19 cellular contexts compared by ENCODE assay signal in the genomic region with DNA sequence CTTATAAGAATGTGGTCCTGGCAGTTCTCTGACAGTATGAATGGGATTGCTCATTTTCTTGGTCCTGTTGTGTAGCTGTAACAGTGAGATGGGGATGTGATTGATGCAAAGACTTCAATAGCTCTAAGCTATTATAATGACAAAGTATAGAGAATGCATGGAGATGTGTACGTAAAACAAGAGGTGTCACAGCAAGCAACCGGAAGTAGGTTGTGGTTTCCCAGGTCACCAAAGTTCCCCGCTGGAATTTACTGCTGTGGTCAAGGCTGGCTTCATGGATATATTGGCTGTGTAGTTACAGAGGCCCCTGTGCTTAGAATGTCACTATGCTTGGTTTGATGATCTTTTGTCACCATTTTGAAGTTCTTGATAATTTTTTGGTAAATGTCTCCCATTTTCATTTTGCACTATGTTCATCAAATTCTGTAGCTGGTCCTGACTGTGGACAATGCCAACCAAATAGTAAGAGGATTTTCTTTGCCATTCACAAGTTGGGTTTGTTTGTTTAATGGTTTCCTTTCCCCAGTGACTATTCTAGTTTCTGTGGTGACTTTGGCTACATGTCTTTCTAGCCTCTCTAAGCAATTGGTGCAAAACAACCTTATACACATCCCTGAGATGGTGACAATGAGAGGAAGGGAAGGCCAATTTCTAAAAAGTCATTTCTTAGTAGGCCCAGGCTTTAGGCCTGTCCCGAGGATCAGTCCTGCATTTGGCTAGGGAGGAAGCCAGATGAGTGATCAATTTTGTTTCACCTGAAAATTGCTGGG. TPM values are rescaled to one million over a fixed set of nuclear protein-coding genes. Genes with fewer than 3 reads are reported as not detected.
DNase-seq lines count a peak whose midpoint lies in the region; ATAC-seq, FAIRE-seq and TF ChIP-seq lines count a peak whose summit lies in the region.
"Had no signal": no experiment of that assay in that cellular context is flagged by ENCODE, and none has a peak within 500 bp of the region (broad histone marks: within the 10 kb centered on the region; RNA-seq: fewer than 3 reads in every experiment).

No MANE protein-coding gene starts in this region.

- no peak overlapping the region for H3K4me3 ChIP-seq in PC-3 (ENCODE audit: low read length)
- no peak overlapping the region for H3K4me3 ChIP-seq in brain microvascular endothelial cell (ENCODE audit: low read depth, low read length)
- no peak overlapping the region for H3K4me3 ChIP-seq in BE2C (ENCODE audit: low read depth, low read length)
- H3K4me3 ChIP-seq: BLaER1, PC-9, psoas muscle, testis had no signal

- no peak overlapping the region for H3K27ac ChIP-seq in PC-3 (ENCODE audit: low read length)
- no peak overlapping the region for H3K27ac ChIP-seq in brain microvascular endothelial cell
- H3K27ac ChIP-seq: BLaER1, PC-9, psoas muscle, testis had no signal

- no peak overlapping the region for H3K9ac ChIP-seq in PC-3 (ENCODE audit: low read length)
- H3K9ac ChIP-seq: BLaER1 had no signal

- H3K4me1 ChIP-seq in PC-3 (ENCODE audit: insufficient read depth, low read length), result peaks cover 16% of the 10 kb centered on the region
- peaks cover 8% of the 10 kb centered on the region for H3K4me1 ChIP-seq in BE2C
- H3K4me1 ChIP-seq: BLaER1, psoas muscle had no signal

- H3K4me2 ChIP-seq in PC-3 (ENCODE audit: low read length), result no peak overlapping the region
- H3K4me2 ChIP-seq: BLaER1, PC-9 had no signal

- H3K27me3 ChIP-seq in PC-3 (ENCODE audit: low read length) (no peaks in the 10 kb centered on the region), brain microvascular endothelial cell (replicated peaks) (no peaks in the 10 kb centered on the region), BE2C (no peaks in the 10 kb centered on the region)
- H3K27me3 ChIP-seq: BLaER1, testis had no signal

- no peaks in the 10 kb centered on the region for H3F3A ChIP-seq in PC-3 (ENCODE audit: low read length, unreplicated experiment)

- ATAC-seq in GM21390 (IDR thresholded peaks at IDR 0.05; ENCODE audit: unreplicated experiment) (peak; percentile 53), PC-3 (no peak), Right ventricle myocardium superior (ENCODE audit: poor library complexity) (no peak), left lobe of liver (no peak)
- ATAC-seq: naive thymus-derived CD4-positive, alpha-beta T cell; psoas muscle; WTC11 had no signal

- POLR2A ChIA-PET in PC-3 (lab: Charles Lee; ENCODE audit: unreplicated experiment), result interaction anchor here (0.7 kb wide), 1 partner anchor 35 kb away, joined by 3 read pairs; no protein-coding TSS in a partner anchor

- H3K79me2 ChIP-seq in PC-3 (ENCODE audit: low read length), result no peaks in the 10 kb centered on the region

- H3K36me3 ChIP-seq in PC-3 (ENCODE audit: low read depth, low read length) (no peaks in the 10 kb centered on the region), brain microvascular endothelial cell (replicated peaks) (no peaks in the 10 kb centered on the region), BE2C (no peaks in the 10 kb centered on the region)
- H3K36me3 ChIP-seq: BLaER1 had no signal

- DNase-seq in GM12891 (ENCODE audit: insufficient read length, low spot score) (no peak), PC-3 (peak; percentile 54), brain microvascular endothelial cell (peak; percentile 27), GF-D8 (lab: John Stamatoyannopoulos, UW) (no peak), Right ventricle myocardium superior (no peak), left lobe of liver (ENCODE audit: low spot score) (no peak), BE2C (no peak)
- DNase-seq: activated T-cell treated with anti-CD3 and anti-CD28 coated beads, Interleukin-2, amount 50 U/mL, for 1 hour; naive thymus-derived CD4-positive, alpha-beta T cell; NCI-H146; NCI-H446 treated with DMSO at 0.1 percent for 48 hours; PC-9; psoas muscle; stimulated activated CD4-positive, alpha-beta T cell treated with anti-CD3 and anti-CD28 coated beads, Interleukin-15, amount 100 ng/mL, for 24 hours; SW 1271; testis had no signal

- intact Hi-C loops in PC-3 (cut with micrococcal nuclease) (loop anchor here (10.0 kb wide), 1 partner anchor 209 kb away; no protein-coding TSS in a partner anchor), Right ventricle myocardium superior (cut with DNase I) (no loop called here)

- H4K20me1 ChIP-seq in PC-3 (ENCODE audit: low read length), result no peaks in the 10 kb centered on the region
- H4K20me1 ChIP-seq: BLaER1 had no signal

- CTCF ChIA-PET in PC-3 (lab: Charles Lee), result no interaction called here

- H2AFZ ChIP-seq in PC-3 (ENCODE audit: low read length), result no peak overlapping the region
- H2AFZ ChIP-seq: PC-9 had no signal

- H3K9me2 ChIP-seq in PC-3 (replicated peaks; ENCODE audit: low read length), result no peaks in the 10 kb centered on the region

- peak; percentile 65 for FAIRE-seq in GM12891 (lab: Jason Lieb, UNC)

- no peak for TF ChIP-seq CTCF in PC-3 (conservative IDR thresholded peaks at IDR 0.05; ENCODE audit: low read depth, low read length)
- no peak for TF ChIP-seq CTCF in brain microvascular endothelial cell (IDR thresholded peaks at IDR 0.05; ENCODE audit: low read depth, low read length, missing control alignments)
- no peak for TF ChIP-seq CTCF in BE2C (IDR thresholded peaks at IDR 0.05; ENCODE audit: low read depth, low read length)

- no peak for TF ChIP-seq POLR2A in GM12891 (IDR thresholded peaks at IDR 0.05; ENCODE audit: low read depth, low read length)

- H3K9me3 ChIP-seq in PC-3 (ENCODE audit: low read length), result no peaks in the 10 kb centered on the region
- no peaks in the 10 kb centered on the region for H3K9me3 ChIP-seq in BE2C
- H3K9me3 ChIP-seq: BLaER1, psoas muscle, testis had no signal

- in situ Hi-C loops in brain microvascular endothelial cell (cut with HindIII; ENCODE audit: low pct_ligation_motif_present, low sequenced_read_pairs), result no loop called here

- no TSS peak for BruUV-seq in PC-3 (replicated peaks; lab: Mats Ljungman, UMichigan)

TF ChIP-seq in GM12891, 5 proteins besides CTCF, POLR2A, EP300 and RAD21:
- TF ChIP-seq POLR2AphosphoS5 (IDR thresholded peaks at IDR 0.05; ENCODE audit: low read depth, low read length), result no peak
- no peak for TF ChIP-seq SPI1 (IDR thresholded peaks at IDR 0.05; ENCODE audit: low read depth, low read length)
- TF ChIP-seq PAX5 (IDR thresholded peaks at IDR 0.05; ENCODE audit: insufficient read depth, low read length, severe bottlenecking), result no peak
- TF ChIP-seq POU2F2 (IDR thresholded peaks at IDR 0.05; ENCODE audit: low read depth, low read length), result no peak
- no peak for TF ChIP-seq TAF1 (IDR thresholded peaks at IDR 0.05; ENCODE audit: low read depth, low read length)
TF ChIP-seq in GM12891: peak in this region for 0.

RNA-seq across cellular contexts. Expression of gene DNAH8, which starts 10.5 kb away (rescaled TPM):
- 0.21 TPM for polyA plus RNA-seq in GM12891 (2012; ENCODE audit: low read depth, missing spikeins)
- total RNA-seq in PC-3 (2014; rRNA removed) (0.06 and 0.15 TPM in 2 replicates), Right ventricle myocardium superior (0.03 TPM), left lobe of liver (0.03 TPM)
- polyA plus RNA-seq in BE2C (2012; ENCODE audit: insufficient read depth, insufficient read length, low read depth), result not detected
- total RNA-seq: PC-9 had no signal
- polyA plus RNA-seq: naive thymus-derived CD4-positive, alpha-beta T cell; psoas muscle had no signal

RNA-seq across cellular contexts. Expression of gene GLO1, which starts 22.7 kb away (rescaled TPM):
- polyA plus RNA-seq in GM12891 (2012; ENCODE audit: low read depth, missing spikeins), result 108 TPM
- total RNA-seq in PC-3 (2014; rRNA removed) (194 and 233 TPM in 2 replicates), Right ventricle myocardium superior (85.5 TPM), left lobe of liver (36.7 TPM)
- polyA plus RNA-seq in BE2C (2012; ENCODE audit: insufficient read depth, insufficient read length, low read depth), result 68.3 TPM

Comparison
In these comparisons a context has a peak if more than half of its experiments do, and no peak if none do; other contexts are left out.
1. DNase-seq: peak in PC-3 (single experiment) and brain microvascular endothelial cell (single experiment); none in GM12891 (single experiment), GF-D8 (single experiment), Right ventricle myocardium superior (single experiment), left lobe of liver (single experiment) and BE2C (single experiment).